10 cellular contexts compared by ENCODE assay signal in the genomic region with DNA sequence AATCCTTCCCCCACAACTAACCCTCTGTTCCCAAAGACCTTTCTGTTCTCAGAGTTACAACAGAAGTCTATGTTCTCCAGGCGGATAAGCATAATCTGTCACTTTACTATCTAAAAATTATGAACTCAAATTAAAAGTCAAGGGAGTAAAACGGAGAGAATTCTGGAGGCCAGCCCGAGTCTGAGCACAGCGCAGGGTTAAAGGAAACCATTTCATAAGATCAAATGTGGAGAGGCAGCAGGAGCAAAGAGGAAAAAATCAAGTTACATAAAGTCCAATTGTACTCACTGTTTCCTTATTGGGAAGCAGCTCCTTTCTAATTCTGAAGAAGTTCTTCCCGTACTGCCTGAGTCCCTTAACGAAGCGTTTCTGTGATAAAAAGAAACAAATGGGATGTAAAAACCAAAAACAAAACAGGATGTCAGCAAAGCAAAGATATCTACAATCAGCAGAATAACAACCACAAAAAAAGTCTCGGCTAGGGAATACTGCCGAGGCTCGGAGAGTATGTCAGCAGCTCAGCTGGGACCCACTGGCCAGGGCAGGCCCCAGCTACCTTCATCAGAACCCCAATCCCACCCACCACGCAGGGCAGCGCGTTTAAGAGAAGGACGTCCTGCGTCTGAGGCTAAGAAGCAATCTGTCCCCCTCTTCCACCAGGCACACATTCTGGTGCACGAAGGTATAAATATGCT.
DNase-seq lines count a peak whose midpoint lies in the region; ATAC-seq, FAIRE-seq and TF ChIP-seq lines count a peak whose summit lies in the region.
"Had no signal": no experiment of that assay in that cellular context is flagged by ENCODE, and none has a peak within 500 bp of the region (broad histone marks: within the 10 kb centered on the region; RNA-seq: fewer than 3 reads in every experiment).

No MANE protein-coding gene starts in this region.

- ATAC-seq in activated naive CD8-positive, alpha-beta T cell treated with anti-CD3 and anti-CD28 coated beads, Interleukin-2, amount 50 U/mL, for 24 hours, result no peak
- ATAC-seq in GM12878 (no peak), HG03439 (IDR thresholded peaks at IDR 0.05; ENCODE audit: unreplicated experiment) (no peak), HG03571 (IDR thresholded peaks at IDR 0.05; ENCODE audit: unreplicated experiment) (no peak)

- no peaks in the 10 kb centered on the region for H3K27me3 ChIP-seq in GM12878 (replicated peaks in 1 of 2; ENCODE audit: control insufficient read depth in 2 of 2, insufficient read depth in 2 of 2, low read length in 1 of 2)
- H3K27me3 ChIP-seq in subcutaneous abdominal adipose tissue (ENCODE audit: control insufficient read depth in 5 of 5, insufficient read depth in 4 of 5, low read length in 5 of 5), result no peaks in the 10 kb centered on the region

- POLR2A ChIA-PET in GM12878 (lab: Charles Lee), result no interaction called here

- SMC1A ChIA-PET in GM12878 (lab: Charles Lee; ENCODE audit: uncharacterized antibody, unreplicated experiment), result interaction anchor here (0.9 to 5.3 kb wide), 14 partner anchors 9 to 307 kb away, joined by 3 to 29 read pairs (median 4); no protein-coding TSS in a partner anchor

- in situ Hi-C loops in GM12878 (cut with MboI), result no loop called here

- no peak for TF ChIP-seq POLR2A in GM12878 (IDR thresholded peaks at IDR 0.05; ENCODE audit: low read depth, low read length)

- TF ChIP-seq RAD21 in GM12878 (IDR thresholded peaks at IDR 0.05; ENCODE audit: insufficient read depth, low read depth, low read length), result no peak

- H3K4me3 ChIP-seq in GM12878, result peak overlapping the region; percentile 79
- H3K4me3 ChIP-seq in subcutaneous abdominal adipose tissue (ENCODE audit: low read depth in 1 of 5, low read length in 5 of 5), result peak overlapping the region; percentile 89 to 97 (median 93)

- TF ChIP-seq EP300 in GM12878 (IDR thresholded peaks at IDR 0.05; ENCODE audit: borderline replicate concordance in 1 of 2, control insufficient read depth in 1 of 2, low read depth in 2 of 2, low read length in 2 of 2), result no peak

- H3K9me3 ChIP-seq in GM12878 (replicated peaks; ENCODE audit: control insufficient read depth, insufficient read depth, low read length) (no peaks in the 10 kb centered on the region), subcutaneous abdominal adipose tissue (ENCODE audit: control insufficient read depth in 5 of 5, low read length in 5 of 5) (no peaks in the 10 kb centered on the region)

- peaks cover 5% of the 10 kb centered on the region for H3K9me3 Mint-ChIP-seq in activated naive CD8-positive, alpha-beta T cell treated with anti-CD3 and anti-CD28 coated beads for 36 hours
- no peaks in the 10 kb centered on the region for H3K9me3 Mint-ChIP-seq in activated naive CD8-positive, alpha-beta T cell treated with anti-CD3 and anti-CD28 coated beads, Interleukin-2, amount 50 U/mL, for 24 hours
- H3K9me3 Mint-ChIP-seq: activated naive CD4-positive, alpha-beta T cell treated with anti-CD3 and anti-CD28 coated beads, Interleukin-2, amount 50 U/mL, for 24 hours had no signal

- no peak overlapping the region for H3K4me3 Mint-ChIP-seq in activated naive CD8-positive, alpha-beta T cell treated with anti-CD3 and anti-CD28 coated beads for 36 hours
- H3K4me3 Mint-ChIP-seq in activated naive CD8-positive, alpha-beta T cell treated with anti-CD3 and anti-CD28 coated beads, Interleukin-2, amount 50 U/mL, for 24 hours, result no peak overlapping the region
- H3K4me3 Mint-ChIP-seq: activated naive CD4-positive, alpha-beta T cell treated with anti-CD3 and anti-CD28 coated beads, Interleukin-2, amount 50 U/mL, for 24 hours had no signal

- peak overlapping the region; percentile 79 for H3K27ac ChIP-seq in GM12878 (ENCODE audit: control insufficient read depth, insufficient read depth)
- H3K27ac ChIP-seq in subcutaneous abdominal adipose tissue (ENCODE audit: low read depth, low read length), result peak overlapping the region; percentile 99

- DNase-seq in activated naive CD8-positive, alpha-beta T cell treated with anti-CD3 and anti-CD28 coated beads for 36 hours, result peak; percentile 15
- DNase-seq in activated naive CD8-positive, alpha-beta T cell treated with anti-CD3 and anti-CD28 coated beads, Interleukin-2, amount 50 U/mL, for 24 hours, result no peak
- no peak for DNase-seq in GM12878 (ENCODE audit: low read depth, low spot score)
- peak; percentile 65 for DNase-seq in inferior parietal cortex (ENCODE audit: extremely low spot score)
- DNase-seq in NCI-H82 (lab: John Stamatoyannopoulos, UW), result no peak

- TF ChIP-seq CTCF in GM12878 (IDR thresholded peaks at IDR 0.05 in 2 of 3, conservative IDR thresholded peaks at IDR 0.05 in 1 of 3; ENCODE audit: control insufficient read depth in 2 of 3, extremely low read depth in 1 of 3, insufficient read depth in 1 of 3, low read depth in 3 of 3, low read length in 3 of 3), result no peak

- WGBS in GM12878 (ENCODE audit: insufficient coverage, insufficient replicate concordance, low lambda C conversion rate, missing lambda C conversion rate), result 9% methylated on average over 16 of the region's 16 CpGs

- no TSS peak for BruUV-seq in GM12878 (replicated peaks; lab: Mats Ljungman, UMichigan)

- H3K27ac Mint-ChIP-seq in activated naive CD8-positive, alpha-beta T cell treated with anti-CD3 and anti-CD28 coated beads for 36 hours, result no peak overlapping the region
- no peak overlapping the region for H3K27ac Mint-ChIP-seq in activated naive CD8-positive, alpha-beta T cell treated with anti-CD3 and anti-CD28 coated beads, Interleukin-2, amount 50 U/mL, for 24 hours
- H3K27ac Mint-ChIP-seq: activated naive CD4-positive, alpha-beta T cell treated with anti-CD3 and anti-CD28 coated beads, Interleukin-2, amount 50 U/mL, for 24 hours had no signal

- intact Hi-C loops in GM12878 (cut with micrococcal nuclease; ENCODE audit: unreplicated experiment), result loop anchor here (10.0 kb wide), 1 partner anchor 102 kb away; no protein-coding TSS in a partner anchor

- H3K9ac ChIP-seq in GM12878 (ENCODE audit: control insufficient read depth, insufficient read depth, low read length) (peak overlapping the region; percentile 88), subcutaneous abdominal adipose tissue (ENCODE audit: low read length in 5 of 5) (peak overlapping the region; percentile 81 to 99 (median 97))

- CTCF ChIA-PET in GM12878 (lab: Yijun Ruan, JAX), result interaction anchor here (0.6 to 1.9 kb wide), 8 partner anchors 9 to 335 kb away, joined by 3 to 5 read pairs (median 4); no protein-coding TSS in a partner anchor

- H3K36me3 ChIP-seq in GM12878 (ENCODE audit: control insufficient read depth in 2 of 2, insufficient read depth in 2 of 2, low read length in 1 of 2) (peaks cover 1 to 20% of the 10 kb centered on the region in 2 experiments; a peak in 3 of 4 replicates), subcutaneous abdominal adipose tissue (ENCODE audit: control insufficient read depth in 5 of 5, insufficient read depth in 5 of 5, low read length in 5 of 5) (peaks cover 2 to 17% (median 8%) of the 10 kb centered on the region in 5 donors)

- peaks cover 31% of the 10 kb centered on the region for H3K36me3 Mint-ChIP-seq in activated naive CD8-positive, alpha-beta T cell treated with anti-CD3 and anti-CD28 coated beads for 36 hours
- peaks cover 16% of the 10 kb centered on the region for H3K36me3 Mint-ChIP-seq in activated naive CD8-positive, alpha-beta T cell treated with anti-CD3 and anti-CD28 coated beads, Interleukin-2, amount 50 U/mL, for 24 hours (ENCODE audit: low read depth)

- peak overlapping the region; percentile 92 for H3K4me2 ChIP-seq in GM12878 (ENCODE audit: control insufficient read depth, insufficient read depth)

- no peak for FAIRE-seq in GM12878 (lab: Jason Lieb, UNC)
- FAIRE-seq: G401.6 had no signal

- H3K4me1 ChIP-seq in GM12878 (ENCODE audit: control insufficient read depth, insufficient read depth, low read length) (peaks cover 27% of the 10 kb centered on the region), subcutaneous abdominal adipose tissue (ENCODE audit: control insufficient read depth in 5 of 5, insufficient read depth in 5 of 5, low read length in 5 of 5) (peaks cover 17 to 78% (median 67%) of the 10 kb centered on the region in 5 donors)

- H2AFZ ChIP-seq in GM12878 (ENCODE audit: control insufficient read depth, low read depth, low read length), result no peak overlapping the region; the same call in 1 of the 2 replicates

- peaks cover 23% of the 10 kb centered on the region for H3K79me2 ChIP-seq in GM12878 (ENCODE audit: control insufficient read depth, insufficient read depth, low read length)

- H3K27me3 Mint-ChIP-seq in activated naive CD8-positive, alpha-beta T cell treated with anti-CD3 and anti-CD28 coated beads for 36 hours, result no peaks in the 10 kb centered on the region
- H3K27me3 Mint-ChIP-seq in activated naive CD8-positive, alpha-beta T cell treated with anti-CD3 and anti-CD28 coated beads, Interleukin-2, amount 50 U/mL, for 24 hours, result no peaks in the 10 kb centered on the region
- H3K27me3 Mint-ChIP-seq: activated naive CD4-positive, alpha-beta T cell treated with anti-CD3 and anti-CD28 coated beads, Interleukin-2, amount 50 U/mL, for 24 hours had no signal

- H4K20me1 ChIP-seq in GM12878 (ENCODE audit: control insufficient read depth, insufficient read depth), result 0 out of 2 replicates have a peak, but pooled peaks cover 4% of the 10 kb centered on the region

- RAD21 ChIA-PET in GM12878 (lab: Charles Lee; ENCODE audit: unreplicated experiment), result interaction anchor here (0.8 to 1.2 kb wide), 4 partner anchors 17 to 217 kb away, joined by 3 to 4 read pairs (median 3); no protein-coding TSS in a partner anchor

- peaks cover 45% of the 10 kb centered on the region for H3K4me1 Mint-ChIP-seq in activated naive CD8-positive, alpha-beta T cell treated with anti-CD3 and anti-CD28 coated beads for 36 hours
- peaks cover 48% of the 10 kb centered on the region for H3K4me1 Mint-ChIP-seq in activated naive CD8-positive, alpha-beta T cell treated with anti-CD3 and anti-CD28 coated beads, Interleukin-2, amount 50 U/mL, for 24 hours

TF ChIP-seq in GM12878, 131 proteins besides CTCF, POLR2A, EP300 and RAD21 (continues in another document):
- no peak for TF ChIP-seq ESRRA (IDR thresholded peaks at IDR 0.05; ENCODE audit: low read length)
- 0 out of 2 replicates have a peak, but pooled peaks have one; percentile 6 for TF ChIP-seq SIN3A (IDR thresholded peaks at IDR 0.05; ENCODE audit: low read depth, low read length)
- TF ChIP-seq JUND (IDR thresholded peaks at IDR 0.05; ENCODE audit: low read depth, low read length), result no peak

Comparison
In these comparisons a context has a peak if more than half of its experiments do, and no peak if none do; other contexts are left out.
1. DNase-seq: peak in activated naive CD8-positive, alpha-beta T cell treated with anti-CD3 and anti-CD28 coated beads for 36 hours (single experiment) and inferior parietal cortex (single experiment); none in activated naive CD8-positive, alpha-beta T cell treated with anti-CD3 and anti-CD28 coated beads, Interleukin-2, amount 50 U/mL, for 24 hours (single experiment), GM12878 (single experiment) and NCI-H82 (single experiment).